Comparison of ENCODE assay signal across 16 cellular contexts in genomic region chr6:92617726-92618125, GRCh38.
"Had no signal": no experiment of that assay in that cellular context is flagged by ENCODE, and none has a peak within 500 bp of the region (broad histone marks: within the 10 kb centered on the region; RNA-seq: fewer than 3 reads in every experiment).

No MANE protein-coding gene starts in this region.

- H3K27me3 Mint-ChIP-seq: naive thymus-derived CD8-positive, alpha-beta T cell; stimulated activated naive B cell treated with anti-CD40 and anti-IgM and Interleukin-4, amounts not matched to agents 10 μg/mL and 1 μg/mL and 100 μg/mL, for 72 hours; stimulated activated naive CD8-positive, alpha-beta T cell treated with anti-CD3 and anti-CD28 coated beads, Interleukin-15, amount 100 ng/mL, for 72 hours had no signal

- H3K4me3 ChIP-seq: dorsolateral prefrontal cortex, heart right ventricle, mucosa of descending colon, spleen, testis, transverse colon had no signal

- H3K9me3 ChIP-seq: neutrophil, testis, transverse colon had no signal

- DNase-seq: cortex of kidney; dorsolateral prefrontal cortex; effector CD8-positive, alpha-beta T cell; heart right ventricle; hypothalamus; mammary epithelial cell; mucosa of descending colon; spleen; stimulated activated CD4-positive, alpha-beta T cell treated with anti-CD3 and anti-CD28 coated beads, Interleukin-2, amount 100 ng/mL, for 24 hours; stimulated activated CD4-positive, alpha-beta T cell treated with anti-CD3 and anti-CD28 coated beads, Interleukin-4, amount 100 ng/mL, for 4 hours; stimulated activated naive B cell treated with anti-CD40 and anti-IgM and Interleukin-4, amounts not matched to agents 10 μg/mL and 1 μg/mL and 100 μg/mL, for 72 hours; stimulated activated naive CD8-positive, alpha-beta T cell treated with anti-CD3 and anti-CD28 coated beads, Interleukin-15, amount 100 ng/mL, for 72 hours; testis; transverse colon had no signal

- H3K4me3 Mint-ChIP-seq: naive thymus-derived CD8-positive, alpha-beta T cell; stimulated activated naive B cell treated with anti-CD40 and anti-IgM and Interleukin-4, amounts not matched to agents 10 μg/mL and 1 μg/mL and 100 μg/mL, for 72 hours; stimulated activated naive CD8-positive, alpha-beta T cell treated with anti-CD3 and anti-CD28 coated beads, Interleukin-15, amount 100 ng/mL, for 72 hours had no signal

- H3K27me3 ChIP-seq: dorsolateral prefrontal cortex, heart right ventricle, neutrophil, spleen, testis, transverse colon had no signal

- H3K4me1 ChIP-seq: heart right ventricle, spleen, testis, transverse colon had no signal

- H3K36me3 ChIP-seq: heart right ventricle, neutrophil, spleen, transverse colon had no signal

- H3K4me1 Mint-ChIP-seq: naive thymus-derived CD8-positive, alpha-beta T cell; stimulated activated naive B cell treated with anti-CD40 and anti-IgM and Interleukin-4, amounts not matched to agents 10 μg/mL and 1 μg/mL and 100 μg/mL, for 72 hours; stimulated activated naive CD8-positive, alpha-beta T cell treated with anti-CD3 and anti-CD28 coated beads, Interleukin-15, amount 100 ng/mL, for 72 hours had no signal

- H3K27ac ChIP-seq: dorsolateral prefrontal cortex, heart right ventricle, neutrophil, spleen, testis, transverse colon had no signal

- H3K27ac Mint-ChIP-seq: naive thymus-derived CD8-positive, alpha-beta T cell; stimulated activated naive B cell treated with anti-CD40 and anti-IgM and Interleukin-4, amounts not matched to agents 10 μg/mL and 1 μg/mL and 100 μg/mL, for 72 hours; stimulated activated naive CD8-positive, alpha-beta T cell treated with anti-CD3 and anti-CD28 coated beads, Interleukin-15, amount 100 ng/mL, for 72 hours had no signal

- H3K36me3 Mint-ChIP-seq: naive thymus-derived CD8-positive, alpha-beta T cell; stimulated activated naive B cell treated with anti-CD40 and anti-IgM and Interleukin-4, amounts not matched to agents 10 μg/mL and 1 μg/mL and 100 μg/mL, for 72 hours had no signal
